24 cellular contexts compared by ENCODE assay signal in the genomic region with DNA sequence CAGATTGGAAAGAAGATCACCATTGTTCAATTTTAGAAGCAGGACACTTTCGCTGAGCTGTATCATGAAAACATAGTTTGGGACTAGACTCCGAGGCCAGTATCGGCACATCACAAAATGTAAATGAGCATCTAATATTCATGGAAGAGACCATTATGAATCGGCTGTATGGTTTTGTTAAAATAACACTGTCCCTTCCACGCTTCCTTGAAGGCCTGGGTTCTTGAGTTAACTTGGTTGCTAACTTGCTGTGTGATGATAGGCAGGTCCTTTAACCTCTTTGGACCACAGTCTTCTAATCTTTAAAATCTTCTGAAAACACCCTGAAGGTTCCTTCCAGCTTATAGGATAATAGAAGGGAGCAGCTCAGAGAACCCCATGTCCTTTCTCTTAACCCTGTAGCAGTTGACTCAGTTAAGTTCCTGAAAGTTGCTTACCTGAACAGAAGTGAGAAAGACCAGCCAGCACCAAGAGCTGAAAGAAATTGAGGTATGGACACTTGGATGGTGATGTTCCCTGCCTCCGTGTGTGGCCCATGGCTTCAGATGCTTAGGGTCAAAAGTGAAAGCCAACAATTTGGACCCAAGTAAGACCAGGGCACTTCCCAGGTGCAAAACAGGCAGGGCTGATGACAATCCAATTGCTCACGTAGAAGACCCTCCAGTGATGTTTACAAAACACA. TPM values are rescaled to one million over a fixed set of nuclear protein-coding genes. Genes with fewer than 3 reads are reported as not detected.
DNase-seq lines count a peak whose midpoint lies in the region; ATAC-seq and TF ChIP-seq lines count a peak whose summit lies in the region.
"Had no signal": no experiment of that assay in that cellular context is flagged by ENCODE, and none has a peak within 500 bp of the region (broad histone marks: within the 10 kb centered on the region; RNA-seq: fewer than 3 reads in every experiment).

No MANE protein-coding gene starts in this region.

- ATAC-seq in activated T-cell treated with anti-CD3 and anti-CD28 coated beads, Interleukin-2, amount 50 U/mL, for 4 hours: no peak
- ATAC-seq in stimulated activated naive CD8-positive, alpha-beta T cell treated with anti-CD3 and anti-CD28 coated beads, Interleukin-15, amount 100 ng/mL, for 72 hours: no peak
- ATAC-seq in upper lobe of right lung: no peak
- ATAC-seq in GM18867 (IDR thresholded peaks at IDR 0.05; ENCODE audit: unreplicated experiment): no peak
- ATAC-seq: activated CD4-positive, CD25-positive, alpha-beta regulatory T cell treated with anti-CD3 and anti-CD28 coated beads, Interleukin-2, amount 50 U/mL, for 24 hours; left colon; Right ventricle myocardium inferior; sciatic nerve had no signal

- no peak for DNase-seq in activated T-cell treated with anti-CD3 and anti-CD28 coated beads, Interleukin-2, amount 50 U/mL, for 4 hours
- no peak for DNase-seq in activated T-cell treated with anti-CD3 and anti-CD28 coated beads for 4 hours
- DNase-seq in activated T-helper 2 cell treated with anti-CD3 and anti-CD28 coated beads, Interferon-gamma antibody, Interleukin-2, Interleukin-4, amounts not matched to agents 10 μg/mL and 5 μg/mL and 100 μg/mL, durations not matched to agents 14 hours and 24 hours and 36 hours (ENCODE audit: low spot score): no peak
- no peak for DNase-seq in stimulated activated naive CD8-positive, alpha-beta T cell treated with anti-CD3 and anti-CD28 coated beads, Interleukin-15, amount 100 ng/mL, for 72 hours
- no peak for DNase-seq in upper lobe of right lung
- DNase-seq: activated gamma-delta T cell treated with Interleukin-2 at 50 U/mL for 16 hours; amniotic stem cell; effector memory CD4-positive, alpha-beta T cell; foreskin fibroblast; GOT3; left colon; MG63; NCI-H1417 treated with DMSO at 0.1 percent for 48 hours; NCI-H2107; NCI-H446 had no signal

- no peaks in the 10 kb centered on the region for H3K9me3 Mint-ChIP-seq in activated T-cell treated with anti-CD3 and anti-CD28 coated beads, Interleukin-2, amount 50 U/mL, for 4 hours
- no peaks in the 10 kb centered on the region for H3K9me3 Mint-ChIP-seq in activated T-helper 2 cell treated with anti-CD3 and anti-CD28 coated beads, Interferon-gamma antibody, Interleukin-2, Interleukin-4, amounts not matched to agents 10 μg/mL and 5 μg/mL and 100 μg/mL, durations not matched to agents 14 hours and 24 hours and 36 hours
- H3K9me3 Mint-ChIP-seq in stimulated activated naive CD8-positive, alpha-beta T cell treated with anti-CD3 and anti-CD28 coated beads, Interleukin-15, amount 100 ng/mL, for 72 hours: no peaks in the 10 kb centered on the region

- H3K27me3 ChIP-seq in upper lobe of right lung: no peaks in the 10 kb centered on the region
- H3K27me3 ChIP-seq: MG63 had no signal

- no peak overlapping the region for H3K4me3 ChIP-seq in upper lobe of right lung
- H3K4me3 ChIP-seq: MG63 had no signal

- intact Hi-C loops in activated T-helper 2 cell treated with anti-CD3 and anti-CD28 coated beads, Interferon-gamma antibody, Interleukin-2, Interleukin-4, amounts not matched to agents 10 μg/mL and 5 μg/mL and 100 μg/mL, durations not matched to agents 14 hours and 24 hours and 36 hours (cut with micrococcal nuclease): loop anchor here (5.0 to 10.0 kb wide), 3 partner anchors 175 to 285 kb away; a partner anchor contains a TSS
- intact Hi-C loops in upper lobe of right lung (cut with DNase I): no loop called here

- peak; percentile 41 for TF ChIP-seq POLR2A in GM18951 (IDR thresholded peaks at IDR 0.05; ENCODE audit: extremely low read depth, insufficient read depth, insufficient read length)

- H3K27ac Mint-ChIP-seq in activated T-helper 2 cell treated with anti-CD3 and anti-CD28 coated beads, Interferon-gamma antibody, Interleukin-2, Interleukin-4, amounts not matched to agents 10 μg/mL and 5 μg/mL and 100 μg/mL, durations not matched to agents 14 hours and 24 hours and 36 hours: peak overlapping the region; percentile 74
- peak overlapping the region in 1 of 2 donors; percentile 48 for H3K27ac Mint-ChIP-seq in stimulated activated naive CD8-positive, alpha-beta T cell treated with anti-CD3 and anti-CD28 coated beads, Interleukin-15, amount 100 ng/mL, for 72 hours
- H3K27ac Mint-ChIP-seq: progenitor cell of endocrine pancreas had no signal

- no peak for TF ChIP-seq CTCF in upper lobe of right lung (IDR thresholded peaks at IDR 0.05)

- H3K27me3 Mint-ChIP-seq in activated T-cell treated with anti-CD3 and anti-CD28 coated beads, Interleukin-2, amount 50 U/mL, for 4 hours (ENCODE audit: low read depth): no peaks in the 10 kb centered on the region
- no peaks in the 10 kb centered on the region for H3K27me3 Mint-ChIP-seq in activated T-helper 2 cell treated with anti-CD3 and anti-CD28 coated beads, Interferon-gamma antibody, Interleukin-2, Interleukin-4, amounts not matched to agents 10 μg/mL and 5 μg/mL and 100 μg/mL, durations not matched to agents 14 hours and 24 hours and 36 hours (ENCODE audit: low read depth)
- peaks cover 17% of the 10 kb centered on the region for H3K27me3 Mint-ChIP-seq in stimulated activated naive CD8-positive, alpha-beta T cell treated with anti-CD3 and anti-CD28 coated beads, Interleukin-15, amount 100 ng/mL, for 72 hours

- no peaks in the 10 kb centered on the region for H3K36me3 ChIP-seq in upper lobe of right lung
- H3K36me3 ChIP-seq: MG63 had no signal

- H3K36me3 Mint-ChIP-seq in activated T-cell treated with anti-CD3 and anti-CD28 coated beads, Interleukin-2, amount 50 U/mL, for 4 hours (ENCODE audit: insufficient read depth): no peaks in the 10 kb centered on the region
- H3K36me3 Mint-ChIP-seq in activated T-helper 2 cell treated with anti-CD3 and anti-CD28 coated beads, Interferon-gamma antibody, Interleukin-2, Interleukin-4, amounts not matched to agents 10 μg/mL and 5 μg/mL and 100 μg/mL, durations not matched to agents 14 hours and 24 hours and 36 hours (ENCODE audit: low read depth): peaks cover 14% of the 10 kb centered on the region

- no peaks in the 10 kb centered on the region for H3K9me3 ChIP-seq in upper lobe of right lung
- H3K9me3 ChIP-seq: MG63 had no signal

- H3K4me1 ChIP-seq in upper lobe of right lung: peaks cover 10% of the 10 kb centered on the region

- H3K4me1 Mint-ChIP-seq in activated T-cell treated with anti-CD3 and anti-CD28 coated beads, Interleukin-2, amount 50 U/mL, for 4 hours (ENCODE audit: low read depth): peaks cover 19% of the 10 kb centered on the region
- H3K4me1 Mint-ChIP-seq in activated T-helper 2 cell treated with anti-CD3 and anti-CD28 coated beads, Interferon-gamma antibody, Interleukin-2, Interleukin-4, amounts not matched to agents 10 μg/mL and 5 μg/mL and 100 μg/mL, durations not matched to agents 14 hours and 24 hours and 36 hours (ENCODE audit: low read depth): peaks cover 40% of the 10 kb centered on the region
- peaks cover 66% of the 10 kb centered on the region for H3K4me1 Mint-ChIP-seq in stimulated activated naive CD8-positive, alpha-beta T cell treated with anti-CD3 and anti-CD28 coated beads, Interleukin-15, amount 100 ng/mL, for 72 hours

- H3K27ac ChIP-seq in upper lobe of right lung: no peak overlapping the region
- H3K27ac ChIP-seq: C4-2B had no signal

- in situ Hi-C loops in GM18951 (cut with MboI; ENCODE audit: low sequenced_read_pairs, unreplicated experiment): no loop called here

- peak overlapping the region; percentile 43 for H3K4me3 Mint-ChIP-seq in activated T-cell treated with anti-CD3 and anti-CD28 coated beads, Interleukin-2, amount 50 U/mL, for 4 hours
- H3K4me3 Mint-ChIP-seq in activated T-helper 2 cell treated with anti-CD3 and anti-CD28 coated beads, Interferon-gamma antibody, Interleukin-2, Interleukin-4, amounts not matched to agents 10 μg/mL and 5 μg/mL and 100 μg/mL, durations not matched to agents 14 hours and 24 hours and 36 hours (ENCODE audit: low read depth): peak overlapping the region; percentile 55
- H3K4me3 Mint-ChIP-seq in stimulated activated naive CD8-positive, alpha-beta T cell treated with anti-CD3 and anti-CD28 coated beads, Interleukin-15, amount 100 ng/mL, for 72 hours: peak overlapping the region; percentile 58 to 74

RNA-seq across cellular contexts. Expression of a gene that starts 2.1 kb away (rescaled TPM):
- total RNA-seq in activated T-cell treated with anti-CD3 and anti-CD28 coated beads, Interleukin-2, amount 50 U/mL, for 4 hours: 1 to 10 TPM; 1.6 to 6.2 (median 3.3) TPM
- total RNA-seq in activated T-helper 2 cell treated with anti-CD3 and anti-CD28 coated beads, Interferon-gamma antibody, Interleukin-2, Interleukin-4, amounts not matched to agents 10 μg/mL and 5 μg/mL and 100 μg/mL, durations not matched to agents 14 hours and 24 hours and 36 hours: 6.8 TPM in 2 replicates
- 7.9 TPM for total RNA-seq in upper lobe of right lung
- total RNA-seq: Daoy, HT-29, Right ventricle myocardium inferior had no signal

RNA-seq across cellular contexts. Expression of a gene that starts 22.0 kb away (rescaled TPM):
- 1 to 10 TPM; 1.6 to 3.3 (median 2.5) TPM for total RNA-seq in activated T-cell treated with anti-CD3 and anti-CD28 coated beads, Interleukin-2, amount 50 U/mL, for 4 hours
- total RNA-seq in activated T-helper 2 cell treated with anti-CD3 and anti-CD28 coated beads, Interferon-gamma antibody, Interleukin-2, Interleukin-4, amounts not matched to agents 10 μg/mL and 5 μg/mL and 100 μg/mL, durations not matched to agents 14 hours and 24 hours and 36 hours: 5.5 and 6.3 TPM in 2 replicates
- total RNA-seq in upper lobe of right lung: 26.5 TPM

RNA-seq across cellular contexts. Expression of a gene that starts 40.4 kb away (rescaled TPM):
- not detected for total RNA-seq in activated T-cell treated with anti-CD3 and anti-CD28 coated beads, Interleukin-2, amount 50 U/mL, for 4 hours
- total RNA-seq in activated T-helper 2 cell treated with anti-CD3 and anti-CD28 coated beads, Interferon-gamma antibody, Interleukin-2, Interleukin-4, amounts not matched to agents 10 μg/mL and 5 μg/mL and 100 μg/mL, durations not matched to agents 14 hours and 24 hours and 36 hours: not detected in 2 replicates
- 37.6 TPM for total RNA-seq in upper lobe of right lung
- total RNA-seq: Daoy, HT-29, progenitor cell of endocrine pancreas had no signal

RNA-seq across cellular contexts. Expression of a gene that starts 59.0 kb away (rescaled TPM):
- 100 to 1,000 TPM; 112 to 120 (median 118) TPM for total RNA-seq in activated T-cell treated with anti-CD3 and anti-CD28 coated beads, Interleukin-2, amount 50 U/mL, for 4 hours
- 93.6 and 101 TPM in 2 replicates for total RNA-seq in activated T-helper 2 cell treated with anti-CD3 and anti-CD28 coated beads, Interferon-gamma antibody, Interleukin-2, Interleukin-4, amounts not matched to agents 10 μg/mL and 5 μg/mL and 100 μg/mL, durations not matched to agents 14 hours and 24 hours and 36 hours
- total RNA-seq in upper lobe of right lung: 94.1 TPM

Comparison
In these comparisons a context has a peak if more than half of its experiments do, and no peak if none do; other contexts are left out.
1. RNA of a gene that starts 40.4 kb away (total RNA-seq): 37.6 TPM in upper lobe of right lung (single experiment); not detected in activated T-helper 2 cell treated with anti-CD3 and anti-CD28 coated beads, Interferon-gamma antibody, Interleukin-2, Interleukin-4, amounts not matched to agents 10 μg/mL and 5 μg/mL and 100 μg/mL, durations not matched to agents 14 hours and 24 hours and 36 hours and not detected in activated T-cell treated with anti-CD3 and anti-CD28 coated beads, Interleukin-2, amount 50 U/mL, for 4 hours; every median in the first group is over 10 times any median in the second.
2. Peak in every context shown above with its lines, with median percentiles within 50 percentile points of each other: H3K4me3 Mint-ChIP-seq.